Comparison of ENCODE assay signal across 12 cellular contexts in genomic region chr12:124683330-124683662, GRCh38.
DNase-seq lines count a peak whose midpoint lies in the region; ATAC-seq, FAIRE-seq and TF ChIP-seq lines count a peak whose summit lies in the region.
"Had no signal": no experiment of that assay in that cellular context is flagged by ENCODE, and none has a peak within 500 bp of the region (broad histone marks: within the 10 kb centered on the region; RNA-seq: fewer than 3 reads in every experiment).

No MANE protein-coding gene starts in this region.

- DNase-seq in HPDE6-E6E7 (ENCODE audit: extremely low spot score) (peak; percentile 67), RWPE1 (ENCODE audit: low spot score) (peak; percentile 84), islet precursor cell (peak; percentile 96), small intestine (peak; percentile 40), NK-92 (lab: John Stamatoyannopoulos, UW; ENCODE audit: unreplicated experiment) (no peak), UCSD-AML1 (lab: John Stamatoyannopoulos, UW; ENCODE audit: unreplicated experiment) (no peak)
- DNase-seq: activated CD4-positive, alpha-beta T cell treated with anti-CD3 and anti-CD28 coated beads, Interleukin-2, amount 10 ng/mL, durations not matched to agents 7 days and 5 days; activated gamma-delta T cell had no signal

- no peak overlapping the region for H3K4me3 ChIP-seq in small intestine (ENCODE audit: low read depth in 1 of 2, low read length in 2 of 2)

- ATAC-seq in HG02763 (IDR thresholded peaks at IDR 0.05; ENCODE audit: unreplicated experiment) (no peak), GM21390 (IDR thresholded peaks at IDR 0.05; ENCODE audit: unreplicated experiment) (no peak)

- H3K36me3 ChIP-seq in small intestine (ENCODE audit: control insufficient read depth in 2 of 2, insufficient read depth in 2 of 2, low read length in 2 of 2) = no peaks in the 10 kb centered on the region

- H3K27ac ChIP-seq in RWPE1 = peak overlapping the region; percentile 96
- no peak overlapping the region for H3K27ac ChIP-seq in small intestine (ENCODE audit: low read depth in 1 of 2, low read length in 1 of 2)

- no peak for FAIRE-seq in small intestine (lab: Jason Lieb, UNC)
- FAIRE-seq: colon, RCC 7860 had no signal

- H3K9me3 ChIP-seq in small intestine (ENCODE audit: control insufficient read depth, low read depth) = no peaks in the 10 kb centered on the region

- no peak for TF ChIP-seq CTCF in RWPE1 (conservative IDR thresholded peaks at IDR 0.05; ENCODE audit: low read depth)

- 44 to 59% (median 52%) methylated on average over 8 of the region's 8 CpGs for WGBS in small intestine, 3 donors

- POLR2A ChIA-PET in RWPE1 (lab: Yijun Ruan, JAX; ENCODE audit: low non-redundant PET) = no interaction called here

- CTCF ChIA-PET in RWPE1 (lab: Yijun Ruan, JAX) = interaction anchor here (1.5 kb wide), 1 partner anchor 83 kb away, joined by 4 read pairs; no protein-coding TSS in a partner anchor

- no peaks in the 10 kb centered on the region for H3K4me1 ChIP-seq in small intestine (ENCODE audit: control insufficient read depth in 2 of 2, insufficient read depth in 1 of 2, low read depth in 1 of 2, low read length in 1 of 2)

- no peaks in the 10 kb centered on the region for H3K27me3 ChIP-seq in small intestine (ENCODE audit: control insufficient read depth in 2 of 2, insufficient read depth in 2 of 2, low read length in 2 of 2)

Comparison
In these comparisons a context has a peak if more than half of its experiments do, and no peak if none do; other contexts are left out.
1. DNase-seq: peak in HPDE6-E6E7 (single experiment), RWPE1 (single experiment), islet precursor cell (single experiment) and small intestine (single experiment); none in NK-92 (single experiment) and UCSD-AML1 (single experiment).